ENCODE assay signal across 9 cellular contexts in the genomic region with DNA sequence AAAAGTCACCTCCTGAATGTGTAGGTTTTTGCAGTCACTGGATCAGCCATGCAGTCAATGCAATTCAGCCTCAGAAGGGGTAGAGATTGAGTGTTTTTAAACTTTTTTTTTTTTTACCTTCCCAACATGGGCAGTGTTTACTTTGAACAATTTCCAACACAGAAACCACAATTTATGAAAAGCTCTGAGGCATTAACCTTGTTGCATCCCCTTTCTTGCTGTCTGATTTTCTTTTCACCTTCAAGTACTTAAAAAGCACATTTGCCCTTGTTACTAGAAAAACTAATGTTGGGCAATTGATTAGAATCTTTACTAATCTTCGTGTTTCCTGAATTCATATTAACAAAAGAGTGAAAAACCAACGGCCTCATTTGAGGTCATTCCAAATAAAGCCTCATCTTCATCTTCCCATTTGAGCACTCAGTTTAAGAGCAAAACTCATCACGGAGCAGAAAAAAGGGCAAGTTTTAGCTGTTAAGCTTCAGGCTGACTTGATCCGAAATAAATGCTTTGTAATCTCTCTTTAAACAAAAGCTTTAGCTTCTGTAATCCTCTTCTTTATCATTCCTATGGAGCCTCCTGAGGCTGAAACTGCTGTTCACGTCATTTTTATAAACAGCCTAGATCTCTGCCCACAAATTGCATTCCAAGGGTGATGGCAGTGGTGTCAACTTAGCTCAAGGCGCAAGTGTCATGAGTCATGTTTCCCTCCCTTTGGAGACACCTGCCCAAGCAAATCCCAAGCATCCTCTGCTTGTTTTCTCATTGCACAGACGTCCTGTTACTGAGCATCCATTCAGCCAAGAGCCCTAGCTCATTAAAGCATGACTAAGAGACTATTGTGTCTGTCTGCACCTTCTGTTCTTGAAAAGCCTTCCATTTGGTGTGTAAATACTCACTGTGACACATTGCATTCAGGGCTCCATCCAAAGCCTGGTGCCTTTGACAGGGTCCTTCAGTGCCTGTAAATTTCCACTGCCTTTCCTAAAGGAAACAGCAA.
DNase-seq lines count a peak whose midpoint lies in the region; ATAC-seq, FAIRE-seq and TF ChIP-seq lines count a peak whose summit lies in the region.
"Had no signal": no experiment of that assay in that cellular context is flagged by ENCODE, and none has a peak within 500 bp of the region (broad histone marks: within the 10 kb centered on the region; RNA-seq: fewer than 3 reads in every experiment).

No MANE protein-coding gene starts in this region.

- H3K4me3 ChIP-seq in skeletal muscle satellite cell (ENCODE audit: low read length) (no peak overlapping the region), testis (no peak overlapping the region)
- H3K4me3 ChIP-seq: lower lobe of right lung had no signal

- ATAC-seq in effector memory CD8-positive, alpha-beta T cell (replicated peaks) = no peak
- ATAC-seq: lower lobe of right lung had no signal

- H3K4me3 Mint-ChIP-seq in effector memory CD8-positive, alpha-beta T cell = no peak overlapping the region

- H3K9ac ChIP-seq in skeletal muscle satellite cell (ENCODE audit: low read depth, low read length) = no peak overlapping the region

- 83 to 87% methylated on average over 7 of the region's 7 CpGs for WGBS in testis, 2 donors

- no peaks in the 10 kb centered on the region for H3K27me3 Mint-ChIP-seq in effector memory CD8-positive, alpha-beta T cell

- intact Hi-C loops in testis (cut with DNase I; ENCODE audit: low total_unique reads) = no loop called here

- H3K4me2 ChIP-seq in skeletal muscle satellite cell (ENCODE audit: low read length) = peak overlapping the region; percentile 32

- no peaks in the 10 kb centered on the region for H3K36me3 ChIP-seq in skeletal muscle satellite cell (ENCODE audit: insufficient read depth, low read length)
- H3K36me3 ChIP-seq in testis (ENCODE audit: low read depth, missing control alignments) = no peaks in the 10 kb centered on the region
- H3K36me3 ChIP-seq: lower lobe of right lung had no signal

- no peaks in the 10 kb centered on the region for H3K4me1 Mint-ChIP-seq in effector memory CD8-positive, alpha-beta T cell (ENCODE audit: low read depth in 2 of 2)

- TF ChIP-seq CTCF in testis (IDR thresholded peaks at IDR 0.05) = no peak

- DNase-seq in HTR-8/SVneo (ENCODE audit: insufficient read length, low spot score) = peak; percentile 59
- DNase-seq in NCI-H446 treated with DMSO at 0.1 percent for 48 hours (lab: John Stamatoyannopoulos, UW) = peak; percentile 83
- DNase-seq in cerebellar cortex (ENCODE audit: low spot score) = peak; percentile 16
- no peak for DNase-seq in frontal cortex (ENCODE audit: low spot score in 2 of 2)
- DNase-seq in testis = no peak
- DNase-seq in effector memory CD8-positive, alpha-beta T cell = no peak
- DNase-seq: lower lobe of right lung; stimulated activated CD4-positive, alpha-beta T cell treated with anti-CD3 and anti-CD28 coated beads, Interleukin-2, amount 100 ng/mL, for 48 hours had no signal

- H3K27me3 ChIP-seq in skeletal muscle satellite cell (ENCODE audit: control insufficient read depth, insufficient read depth, low read length) (no peaks in the 10 kb centered on the region), testis (no peaks in the 10 kb centered on the region)

- peaks cover 8% of the 10 kb centered on the region for H3K4me1 ChIP-seq in skeletal muscle satellite cell (ENCODE audit: control insufficient read depth, insufficient read depth, low read length)
- H3K4me1 ChIP-seq in testis = no peaks in the 10 kb centered on the region
- H3K4me1 ChIP-seq: lower lobe of right lung had no signal

- peaks cover 6 to 7% of the 10 kb centered on the region in 2 donors for H3K9me3 Mint-ChIP-seq in effector memory CD8-positive, alpha-beta T cell

- no peak overlapping the region for H3K27ac Mint-ChIP-seq in effector memory CD8-positive, alpha-beta T cell

- no peak for TF ChIP-seq POLR2A in testis (IDR thresholded peaks at IDR 0.05)

- H3K36me3 Mint-ChIP-seq in effector memory CD8-positive, alpha-beta T cell (ENCODE audit: insufficient read depth) = no peaks in the 10 kb centered on the region

- peak; percentile 90 for FAIRE-seq in HTR-8/SVneo (lab: Jason Lieb, UNC)
- no peak for FAIRE-seq in frontal cortex (lab: Jason Lieb, UNC)

- no peak overlapping the region for H3K27ac ChIP-seq in testis
- H3K27ac ChIP-seq: lower lobe of right lung had no signal

- H3K9me3 ChIP-seq in skeletal muscle satellite cell (replicated peaks; ENCODE audit: low read length) (no peaks in the 10 kb centered on the region), testis (no peaks in the 10 kb centered on the region)
- H3K9me3 ChIP-seq: lower lobe of right lung had no signal

Comparison
In these comparisons a context has a peak if more than half of its experiments do, and no peak if none do; other contexts are left out.
1. DNase-seq: peak in HTR-8/SVneo (single experiment), NCI-H446 treated with DMSO at 0.1 percent for 48 hours (single experiment) and cerebellar cortex (single experiment); none in frontal cortex (0 of 2), testis (single experiment) and effector memory CD8-positive, alpha-beta T cell (0 of 3).